In genomic region chr13:106471957-106472543, GRCh38 we compare ENCODE assay signal across 9 cellular contexts.
DNase-seq lines count a peak whose midpoint lies in the region; ATAC-seq, FAIRE-seq and TF ChIP-seq lines count a peak whose summit lies in the region.
"Had no signal": no experiment of that assay in that cellular context is flagged by ENCODE, and none has a peak within 500 bp of the region (broad histone marks: within the 10 kb centered on the region; RNA-seq: fewer than 3 reads in every experiment).

No MANE protein-coding gene starts in this region.

- H3K27ac ChIP-seq in fibroblast of lung (ENCODE audit: insufficient read depth, low read length) = no peak overlapping the region
- peak overlapping the region; percentile 97 for H3K27ac ChIP-seq in trophoblast cell (ENCODE audit: low read depth, low read length)
- H3K27ac ChIP-seq: psoas muscle had no signal

- H3K79me2 ChIP-seq in fibroblast of lung (ENCODE audit: control insufficient read depth, insufficient read depth, low read length) (no peaks in the 10 kb centered on the region), trophoblast cell (ENCODE audit: control insufficient read depth, insufficient read depth, low read length, poor library complexity) (peaks cover 8% of the 10 kb centered on the region)

- no peak overlapping the region for H4K8ac ChIP-seq in trophoblast cell (ENCODE audit: low read depth, low read length)

- peak; percentile 56 for DNase-seq in NCI-H748 treated with DMSO at 0.1 percent for 48 hours (lab: John Stamatoyannopoulos, UW)
- peak; percentile 77 to 96 for DNase-seq in fibroblast of lung (ENCODE audit: low read depth in 2 of 2)
- peak; percentile 98 to 99 for DNase-seq in trophoblast cell
- no peak for DNase-seq in GM13976 (ENCODE audit: low spot score)
- no peak for DNase-seq in putamen (ENCODE audit: low spot score)
- DNase-seq in GM12891 (ENCODE audit: insufficient read length, low spot score) = no peak
- DNase-seq in C1 segment of cervical spinal cord (lab: John Stamatoyannopoulos, UW) = no peak

- no CpG with 5 or more reads among the region's 16 CpGs for WGBS in trophoblast cell (ENCODE audit: extremely low coverage, insufficient coverage, insufficient read length)

- peaks cover 54% of the 10 kb centered on the region for H3K79me1 ChIP-seq in trophoblast cell (ENCODE audit: low read length)

- H3K14ac ChIP-seq in trophoblast cell (ENCODE audit: low read length) = no peak overlapping the region

- no peaks in the 10 kb centered on the region for H3K36me3 ChIP-seq in fibroblast of lung (ENCODE audit: control insufficient read depth, insufficient read depth, low read length)
- no peaks in the 10 kb centered on the region for H3K36me3 ChIP-seq in trophoblast cell (ENCODE audit: control insufficient read depth in 1 of 2, insufficient read depth in 2 of 2, low read length in 2 of 2)

- TF ChIP-seq CTCF in fibroblast of lung (conservative IDR thresholded peaks at IDR 0.05 in 1 of 2, IDR thresholded peaks at IDR 0.05 in 1 of 2; ENCODE audit: low read depth in 1 of 2, low read length in 2 of 2) = no peak
- TF ChIP-seq CTCF in GM13976 (IDR thresholded peaks at IDR 0.05; ENCODE audit: borderline replicate concordance, control extremely low read depth, extremely low read depth, insufficient read depth, missing control alignments) = no peak

- no peak overlapping the region for H3K4ac ChIP-seq in trophoblast cell (ENCODE audit: low read depth, low read length)

- TF ChIP-seq POLR2A in GM12891 (IDR thresholded peaks at IDR 0.05; ENCODE audit: low read depth, low read length) = no peak

- H4K91ac ChIP-seq in trophoblast cell (ENCODE audit: low read depth, low read length) = no peak overlapping the region

- H4K12ac ChIP-seq in trophoblast cell (ENCODE audit: low read depth, low read length) = no peak overlapping the region

- H3K23ac ChIP-seq in trophoblast cell (ENCODE audit: low read length) = no peak overlapping the region

- no peak overlapping the region for H2BK12ac ChIP-seq in trophoblast cell (ENCODE audit: low read length)

- no peak overlapping the region for H3K18ac ChIP-seq in trophoblast cell (ENCODE audit: low read length)

- H3K9me3 ChIP-seq in fibroblast of lung (ENCODE audit: control insufficient read depth, insufficient read depth, low read depth, low read length) (no peaks in the 10 kb centered on the region), trophoblast cell (ENCODE audit: insufficient read depth, low read depth, low read length) (no peaks in the 10 kb centered on the region)
- H3K9me3 ChIP-seq: psoas muscle had no signal

- H3K4me2 ChIP-seq in fibroblast of lung (ENCODE audit: extremely low read depth, insufficient read depth, low read length) (peak overlapping the region; percentile 81), trophoblast cell (ENCODE audit: low read length) (no peak overlapping the region)

- peaks cover 2% of the 10 kb centered on the region for H3K4me1 ChIP-seq in fibroblast of lung (ENCODE audit: control insufficient read depth, extremely low read depth, insufficient read depth, low read length)
- H3K4me1 ChIP-seq in trophoblast cell (ENCODE audit: control insufficient read depth in 1 of 2, insufficient read depth in 2 of 2, low read length in 2 of 2) = peaks cover 34 to 40% of the 10 kb centered on the region in 2 experiments
- H3K4me1 ChIP-seq: psoas muscle had no signal

- in situ Hi-C loops in GM13976 (cut with MboI; ENCODE audit: low sequenced_read_pairs, unreplicated experiment) = no loop called here

- FAIRE-seq in GM12891 (lab: Jason Lieb, UNC) = no peak

- no peak overlapping the region for H2AK5ac ChIP-seq in trophoblast cell (ENCODE audit: low read length)

- ATAC-seq in GM19463 (IDR thresholded peaks at IDR 0.05; ENCODE audit: unreplicated experiment) = peak; percentile 79

- H3K9ac ChIP-seq in fibroblast of lung (ENCODE audit: insufficient read depth, low read length) (no peak overlapping the region), trophoblast cell (ENCODE audit: low read length) (no peak overlapping the region)

- H3K4me3 ChIP-seq in fibroblast of lung (replicated peaks in 1 of 4; ENCODE audit: control extremely low read depth in 1 of 4, insufficient read depth in 1 of 4, low read depth in 3 of 4, low read length in 4 of 4) = peak overlapping the region; percentile 13 to 36 (median 28)
- no peak overlapping the region for H3K4me3 ChIP-seq in trophoblast cell (ENCODE audit: low read depth, low read length)
- H3K4me3 ChIP-seq: psoas muscle had no signal

- H2BK5ac ChIP-seq in trophoblast cell (ENCODE audit: low read depth, low read length, poor library complexity) = no peak overlapping the region

- no peak overlapping the region for H2BK120ac ChIP-seq in trophoblast cell (ENCODE audit: insufficient read depth, low read length, poor library complexity)

- no peaks in the 10 kb centered on the region for H4K20me1 ChIP-seq in fibroblast of lung (ENCODE audit: control insufficient read depth, extremely low read depth, insufficient read depth, low read length)

- H2AFZ ChIP-seq in fibroblast of lung (ENCODE audit: low read length) = peak overlapping the region; percentile 78
- H2AFZ ChIP-seq in trophoblast cell (ENCODE audit: insufficient read depth, low read length, poor library complexity) = no peak overlapping the region

- H3K27me3 ChIP-seq in fibroblast of lung (ENCODE audit: control insufficient read depth, insufficient read depth, low read length) = peaks cover 2% of the 10 kb centered on the region
- no peaks in the 10 kb centered on the region for H3K27me3 ChIP-seq in trophoblast cell (ENCODE audit: insufficient read depth, low read length)

TF ChIP-seq in GM12891, 5 proteins besides CTCF, POLR2A, EP300 and RAD21:
- TF ChIP-seq TAF1 (IDR thresholded peaks at IDR 0.05; ENCODE audit: low read depth, low read length) (no peak), PAX5 (IDR thresholded peaks at IDR 0.05; ENCODE audit: insufficient read depth, low read length, severe bottlenecking) (no peak), SPI1 (IDR thresholded peaks at IDR 0.05; ENCODE audit: low read depth, low read length) (no peak), POU2F2 (IDR thresholded peaks at IDR 0.05; ENCODE audit: low read depth, low read length) (no peak), POLR2AphosphoS5 (IDR thresholded peaks at IDR 0.05; ENCODE audit: low read depth, low read length) (no peak)

Comparison
In these comparisons a context has a peak if more than half of its experiments do, and no peak if none do; other contexts are left out.
1. DNase-seq: peak in NCI-H748 treated with DMSO at 0.1 percent for 48 hours (single experiment), fibroblast of lung (2 of 2) and trophoblast cell (2 of 2); none in GM13976 (single experiment), putamen (single experiment), GM12891 (single experiment) and C1 segment of cervical spinal cord (0 of 14).